ENCODE assay signal across 1 cellular context in the genomic region with DNA sequence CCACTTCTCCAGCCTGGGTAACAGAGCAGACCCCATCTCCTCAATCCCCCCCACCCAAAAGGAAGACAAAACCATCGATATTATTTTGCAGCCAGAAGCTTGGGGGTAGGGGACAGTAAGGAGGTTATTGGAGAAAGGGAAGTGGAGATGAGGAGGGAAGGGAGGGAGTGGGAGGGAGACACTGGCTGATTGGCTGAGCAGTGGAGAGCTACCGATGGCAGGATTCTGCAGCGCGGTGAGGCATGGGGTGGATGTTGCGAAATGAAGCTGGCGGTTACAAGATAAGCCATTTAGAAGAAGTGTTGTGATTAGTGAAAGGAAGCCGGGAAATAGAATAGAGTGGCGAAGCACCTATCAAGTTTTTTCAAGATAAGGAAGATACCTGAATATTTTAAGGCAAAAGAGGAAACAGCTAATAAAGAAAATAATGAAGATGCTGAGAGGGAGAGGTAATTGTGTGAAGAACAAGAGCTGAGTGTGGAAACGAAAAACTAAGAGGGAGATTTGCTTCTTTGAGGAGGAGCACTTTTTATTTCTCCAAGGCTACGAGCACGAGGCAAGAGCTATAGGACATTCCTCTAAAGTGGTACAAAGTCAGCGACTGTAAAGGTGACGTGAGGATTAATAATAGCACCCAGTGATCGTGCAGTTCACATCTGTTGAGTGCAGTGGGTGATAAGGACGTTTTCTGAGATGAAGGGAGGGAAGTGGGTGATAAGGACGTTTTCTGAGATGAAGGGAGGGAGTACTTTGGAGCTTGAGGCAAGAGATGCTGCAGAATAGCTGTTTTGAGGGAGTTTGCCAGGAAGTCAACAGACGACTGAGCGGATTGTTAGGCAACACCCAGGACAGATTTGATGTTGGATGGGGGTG.
TF ChIP-seq lines count a peak whose summit lies in the region.

No MANE protein-coding gene starts in this region.

TF ChIP-seq in K562, 482 proteins besides CTCF, POLR2A, EP300 and RAD21 (continued from another document and continues in another):
- TF ChIP-seq, protein P1, sequence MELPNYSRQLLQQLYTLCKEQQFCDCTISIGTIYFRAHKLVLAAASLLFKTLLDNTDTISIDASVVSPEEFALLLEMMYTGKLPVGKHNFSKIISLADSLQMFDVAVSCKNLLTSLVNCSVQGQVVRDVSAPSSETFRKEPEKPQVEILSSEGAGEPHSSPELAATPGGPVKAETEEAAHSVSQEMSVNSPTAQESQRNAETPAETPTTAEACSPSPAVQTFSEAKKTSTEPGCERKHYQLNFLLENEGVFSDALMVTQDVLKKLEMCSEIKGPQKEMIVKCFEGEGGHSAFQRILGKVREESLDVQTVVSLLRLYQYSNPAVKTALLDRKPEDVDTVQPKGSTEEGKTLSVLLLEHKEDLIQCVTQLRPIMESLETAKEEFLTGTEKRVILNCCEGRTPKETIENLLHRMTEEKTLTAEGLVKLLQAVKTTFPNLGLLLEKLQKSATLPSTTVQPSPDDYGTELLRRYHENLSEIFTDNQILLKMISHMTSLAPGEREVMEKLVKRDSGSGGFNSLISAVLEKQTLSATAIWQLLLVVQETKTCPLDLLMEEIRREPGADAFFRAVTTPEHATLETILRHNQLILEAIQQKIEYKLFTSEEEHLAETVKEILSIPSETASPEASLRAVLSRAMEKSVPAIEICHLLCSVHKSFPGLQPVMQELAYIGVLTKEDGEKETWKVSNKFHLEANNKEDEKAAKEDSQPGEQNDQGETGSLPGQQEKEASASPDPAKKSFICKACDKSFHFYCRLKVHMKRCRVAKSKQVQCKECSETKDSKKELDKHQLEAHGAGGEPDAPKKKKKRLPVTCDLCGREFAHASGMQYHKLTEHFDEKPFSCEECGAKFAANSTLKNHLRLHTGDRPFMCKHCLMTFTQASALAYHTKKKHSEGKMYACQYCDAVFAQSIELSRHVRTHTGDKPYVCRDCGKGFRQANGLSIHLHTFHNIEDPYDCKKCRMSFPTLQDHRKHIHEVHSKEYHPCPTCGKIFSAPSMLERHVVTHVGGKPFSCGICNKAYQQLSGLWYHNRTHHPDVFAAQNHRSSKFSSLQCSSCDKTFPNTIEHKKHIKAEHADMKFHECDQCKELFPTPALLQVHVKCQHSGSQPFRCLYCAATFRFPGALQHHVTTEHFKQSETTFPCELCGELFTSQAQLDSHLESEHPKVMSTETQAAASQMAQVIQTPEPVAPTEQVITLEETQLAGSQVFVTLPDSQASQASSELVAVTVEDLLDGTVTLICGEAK (IDR thresholded peaks at IDR 0.05): peak; percentile 63; the same call in 1 of the 2 replicates
- TF ChIP-seq, protein P1 (CRISPR knock-in tag; IDR thresholded peaks at IDR 0.05): no peak
- TF ChIP-seq, protein P2, sequence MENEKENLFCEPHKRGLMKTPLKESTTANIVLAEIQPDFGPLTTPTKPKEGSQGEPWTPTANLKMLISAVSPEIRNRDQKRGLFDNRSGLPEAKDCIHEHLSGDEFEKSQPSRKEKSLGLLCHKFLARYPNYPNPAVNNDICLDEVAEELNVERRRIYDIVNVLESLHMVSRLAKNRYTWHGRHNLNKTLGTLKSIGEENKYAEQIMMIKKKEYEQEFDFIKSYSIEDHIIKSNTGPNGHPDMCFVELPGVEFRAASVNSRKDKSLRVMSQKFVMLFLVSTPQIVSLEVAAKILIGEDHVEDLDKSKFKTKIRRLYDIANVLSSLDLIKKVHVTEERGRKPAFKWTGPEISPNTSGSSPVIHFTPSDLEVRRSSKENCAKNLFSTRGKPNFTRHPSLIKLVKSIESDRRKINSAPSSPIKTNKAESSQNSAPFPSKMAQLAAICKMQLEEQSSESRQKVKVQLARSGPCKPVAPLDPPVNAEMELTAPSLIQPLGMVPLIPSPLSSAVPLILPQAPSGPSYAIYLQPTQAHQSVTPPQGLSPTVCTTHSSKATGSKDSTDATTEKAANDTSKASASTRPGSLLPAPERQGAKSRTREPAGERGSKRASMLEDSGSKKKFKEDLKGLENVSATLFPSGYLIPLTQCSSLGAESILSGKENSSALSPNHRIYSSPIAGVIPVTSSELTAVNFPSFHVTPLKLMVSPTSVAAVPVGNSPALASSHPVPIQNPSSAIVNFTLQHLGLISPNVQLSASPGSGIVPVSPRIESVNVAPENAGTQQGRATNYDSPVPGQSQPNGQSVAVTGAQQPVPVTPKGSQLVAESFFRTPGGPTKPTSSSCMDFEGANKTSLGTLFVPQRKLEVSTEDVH (IDR thresholded peaks at IDR 0.05; ENCODE audit: low read depth, partially characterized antibody): peak; percentile 64
- TF ChIP-seq SMAD1 (IDR thresholded peaks at IDR 0.05; ENCODE audit: low read depth, low read length, partially characterized antibody) (peak; percentile 20), U2AF2 (optimal IDR thresholded peaks at IDR 0.05; ENCODE audit: low read depth, low read length) (no peak), DPF2 (IDR thresholded peaks at IDR 0.05) (peak; percentile 98), TBL1XR1 (IDR thresholded peaks at IDR 0.05; ENCODE audit: low read length in 2 of 2) (peak; percentile 34 to 66; a peak in 2 of 4 replicates), ZNF134 (CRISPR knock-in tag; conservative IDR thresholded peaks at IDR 0.05) (no peak), U2AF1 (optimal IDR thresholded peaks at IDR 0.05; ENCODE audit: low read depth, low read length) (no peak), FOXJ3 (CRISPR knock-in tag; IDR thresholded peaks at IDR 0.05) (no peak), CHD4 (IDR thresholded peaks at IDR 0.05; ENCODE audit: insufficient read depth, insufficient replicate concordance, low read depth, low read length, poor library complexity, severe bottlenecking) (no peak), CBFA2T3 (IDR thresholded peaks at IDR 0.05) (peak; percentile 94), CREM (IDR thresholded peaks at IDR 0.05; ENCODE audit: low read depth) (peak; percentile 85), IFI16 (CRISPR knock-in tag; IDR thresholded peaks at IDR 0.05) (no peak), EWSR1 (IDR thresholded peaks at IDR 0.05; ENCODE audit: borderline replicate concordance, low read depth, partially characterized antibody) (no peak), POLR2H (tag; IDR thresholded peaks at IDR 0.05; ENCODE audit: low read depth) (no peak; the same call in 1 of the 2 replicates), SIN3A (IDR thresholded peaks at IDR 0.05; ENCODE audit: borderline replicate concordance in 2 of 2, control insufficient read depth in 1 of 2, low read depth in 2 of 2, low read length in 2 of 2) (0 out of 4 replicates have a peak, but pooled peaks of 1 of the 2 experiments have one; percentile 43), ETV5 (CRISPR knock-in tag; IDR thresholded peaks at IDR 0.05; ENCODE audit: low read depth) (peak; percentile 14; the same call in 1 of the 2 replicates), NFIC (IDR thresholded peaks at IDR 0.05) (peak; percentile 52), BHLHE40 (IDR thresholded peaks at IDR 0.05; ENCODE audit: low read length) (peak; percentile 61), MYBL2 (IDR thresholded peaks at IDR 0.05; ENCODE audit: low read depth) (peak; percentile 89), MYBL2 (CRISPR knock-in tag; IDR thresholded peaks at IDR 0.05; ENCODE audit: borderline replicate concordance) (no peak)
- TF ChIP-seq, protein P3, sequence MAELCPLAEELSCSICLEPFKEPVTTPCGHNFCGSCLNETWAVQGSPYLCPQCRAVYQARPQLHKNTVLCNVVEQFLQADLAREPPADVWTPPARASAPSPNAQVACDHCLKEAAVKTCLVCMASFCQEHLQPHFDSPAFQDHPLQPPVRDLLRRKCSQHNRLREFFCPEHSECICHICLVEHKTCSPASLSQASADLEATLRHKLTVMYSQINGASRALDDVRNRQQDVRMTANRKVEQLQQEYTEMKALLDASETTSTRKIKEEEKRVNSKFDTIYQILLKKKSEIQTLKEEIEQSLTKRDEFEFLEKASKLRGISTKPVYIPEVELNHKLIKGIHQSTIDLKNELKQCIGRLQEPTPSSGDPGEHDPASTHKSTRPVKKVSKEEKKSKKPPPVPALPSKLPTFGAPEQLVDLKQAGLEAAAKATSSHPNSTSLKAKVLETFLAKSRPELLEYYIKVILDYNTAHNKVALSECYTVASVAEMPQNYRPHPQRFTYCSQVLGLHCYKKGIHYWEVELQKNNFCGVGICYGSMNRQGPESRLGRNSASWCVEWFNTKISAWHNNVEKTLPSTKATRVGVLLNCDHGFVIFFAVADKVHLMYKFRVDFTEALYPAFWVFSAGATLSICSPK (IDR thresholded peaks at IDR 0.05; ENCODE audit: borderline replicate concordance): no peak
- TF ChIP-seq, protein P4, sequence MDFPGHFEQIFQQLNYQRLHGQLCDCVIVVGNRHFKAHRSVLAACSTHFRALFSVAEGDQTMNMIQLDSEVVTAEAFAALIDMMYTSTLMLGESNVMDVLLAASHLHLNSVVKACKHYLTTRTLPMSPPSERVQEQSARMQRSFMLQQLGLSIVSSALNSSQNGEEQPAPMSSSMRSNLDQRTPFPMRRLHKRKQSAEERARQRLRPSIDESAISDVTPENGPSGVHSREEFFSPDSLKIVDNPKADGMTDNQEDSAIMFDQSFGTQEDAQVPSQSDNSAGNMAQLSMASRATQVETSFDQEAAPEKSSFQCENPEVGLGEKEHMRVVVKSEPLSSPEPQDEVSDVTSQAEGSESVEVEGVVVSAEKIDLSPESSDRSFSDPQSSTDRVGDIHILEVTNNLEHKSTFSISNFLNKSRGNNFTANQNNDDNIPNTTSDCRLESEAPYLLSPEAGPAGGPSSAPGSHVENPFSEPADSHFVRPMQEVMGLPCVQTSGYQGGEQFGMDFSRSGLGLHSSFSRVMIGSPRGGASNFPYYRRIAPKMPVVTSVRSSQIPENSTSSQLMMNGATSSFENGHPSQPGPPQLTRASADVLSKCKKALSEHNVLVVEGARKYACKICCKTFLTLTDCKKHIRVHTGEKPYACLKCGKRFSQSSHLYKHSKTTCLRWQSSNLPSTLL (IDR thresholded peaks at IDR 0.05): peak; percentile 77
- TF ChIP-seq, protein P5, sequence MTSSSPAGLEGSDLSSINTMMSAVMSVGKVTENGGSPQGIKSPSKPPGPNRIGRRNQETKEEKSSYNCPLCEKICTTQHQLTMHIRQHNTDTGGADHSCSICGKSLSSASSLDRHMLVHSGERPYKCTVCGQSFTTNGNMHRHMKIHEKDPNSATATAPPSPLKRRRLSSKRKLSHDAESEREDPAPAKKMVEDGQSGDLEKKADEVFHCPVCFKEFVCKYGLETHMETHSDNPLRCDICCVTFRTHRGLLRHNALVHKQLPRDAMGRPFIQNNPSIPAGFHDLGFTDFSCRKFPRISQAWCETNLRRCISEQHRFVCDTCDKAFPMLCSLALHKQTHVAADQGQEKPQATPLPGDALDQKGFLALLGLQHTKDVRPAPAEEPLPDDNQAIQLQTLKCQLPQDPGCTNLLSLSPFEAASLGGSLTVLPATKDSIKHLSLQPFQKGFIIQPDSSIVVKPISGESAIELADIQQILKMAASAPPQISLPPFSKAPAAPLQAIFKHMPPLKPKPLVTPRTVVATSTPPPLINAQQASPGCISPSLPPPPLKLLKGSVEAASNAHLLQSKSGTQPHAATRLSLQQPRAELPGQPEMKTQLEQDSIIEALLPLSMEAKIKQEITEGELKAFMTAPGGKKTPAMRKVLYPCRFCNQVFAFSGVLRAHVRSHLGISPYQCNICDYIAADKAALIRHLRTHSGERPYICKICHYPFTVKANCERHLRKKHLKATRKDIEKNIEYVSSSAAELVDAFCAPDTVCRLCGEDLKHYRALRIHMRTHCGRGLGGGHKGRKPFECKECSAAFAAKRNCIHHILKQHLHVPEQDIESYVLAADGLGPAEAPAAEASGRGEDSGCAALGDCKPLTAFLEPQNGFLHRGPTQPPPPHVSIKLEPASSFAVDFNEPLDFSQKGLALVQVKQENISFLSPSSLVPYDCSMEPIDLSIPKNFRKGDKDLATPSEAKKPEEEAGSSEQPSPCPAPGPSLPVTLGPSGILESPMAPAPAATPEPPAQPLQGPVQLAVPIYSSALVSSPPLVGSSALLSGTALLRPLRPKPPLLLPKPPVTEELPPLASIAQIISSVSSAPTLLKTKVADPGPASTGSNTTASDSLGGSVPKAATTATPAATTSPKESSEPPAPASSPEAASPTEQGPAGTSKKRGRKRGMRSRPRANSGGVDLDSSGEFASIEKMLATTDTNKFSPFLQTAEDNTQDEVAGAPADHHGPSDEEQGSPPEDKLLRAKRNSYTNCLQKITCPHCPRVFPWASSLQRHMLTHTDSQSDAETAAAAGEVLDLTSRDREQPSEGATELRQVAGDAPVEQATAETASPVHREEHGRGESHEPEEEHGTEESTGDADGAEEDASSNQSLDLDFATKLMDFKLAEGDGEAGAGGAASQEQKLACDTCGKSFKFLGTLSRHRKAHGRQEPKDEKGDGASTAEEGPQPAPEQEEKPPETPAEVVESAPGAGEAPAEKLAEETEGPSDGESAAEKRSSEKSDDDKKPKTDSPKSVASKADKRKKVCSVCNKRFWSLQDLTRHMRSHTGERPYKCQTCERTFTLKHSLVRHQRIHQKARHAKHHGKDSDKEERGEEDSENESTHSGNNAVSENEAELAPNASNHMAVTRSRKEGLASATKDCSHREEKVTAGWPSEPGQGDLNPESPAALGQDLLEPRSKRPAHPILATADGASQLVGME (CRISPR knock-in tag; IDR thresholded peaks at IDR 0.05): peak; percentile 80; the same call in 1 of the 2 replicates
